8 cellular contexts compared by ENCODE assay signal in the genomic region with DNA sequence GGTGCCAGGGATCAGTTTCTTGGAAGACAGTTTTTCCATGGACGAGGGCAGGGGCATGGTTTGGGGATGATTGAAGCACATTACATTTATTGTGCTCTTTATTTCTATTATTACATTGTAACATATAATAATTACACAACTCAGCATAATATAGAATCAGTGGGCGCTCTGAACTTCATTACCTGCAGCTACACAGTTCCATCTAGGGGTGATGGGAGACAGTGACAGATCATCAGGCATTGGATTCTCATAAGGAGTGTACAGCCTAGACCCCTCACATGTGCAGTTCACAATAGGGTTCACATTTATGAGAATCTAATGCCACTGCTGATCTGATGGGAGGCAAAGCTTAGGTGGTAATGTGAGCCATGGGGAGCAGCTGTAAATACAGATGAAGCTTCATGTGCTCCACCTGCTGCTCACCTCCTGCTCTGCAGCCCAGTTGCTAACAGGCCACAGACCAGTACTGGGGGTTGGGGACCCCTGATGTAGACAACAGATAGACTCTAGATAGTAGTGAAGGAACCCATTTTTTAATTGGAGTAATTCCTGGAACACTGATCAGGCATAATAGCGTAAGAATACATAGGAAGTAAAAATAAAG. TPM values are rescaled to one million over a fixed set of nuclear protein-coding genes. Genes with fewer than 3 reads are reported as not detected.
A peak's percentile ranks its signal among the peaks of the same experiment; 100 is the strongest.
DNase-seq lines count a peak whose midpoint lies in the region; ATAC-seq and TF ChIP-seq lines count a peak whose summit lies in the region.

No MANE protein-coding gene starts in this region.

- no peaks in the 10 kb centered on the region for H3K79me2 ChIP-seq in DND-41 (ENCODE audit: insufficient read depth, low read length)

- no peak overlapping the region for H3K27ac ChIP-seq in DND-41 (ENCODE audit: low read length)
- H3K27ac ChIP-seq in esophagus squamous epithelium: no peak overlapping the region

- H3K36me3 Mint-ChIP-seq in immature natural killer cell: no peaks in the 10 kb centered on the region

- TF ChIP-seq POLR2A in esophagus squamous epithelium (IDR thresholded peaks at IDR 0.05): no peak

- no peaks in the 10 kb centered on the region for H3K4me1 ChIP-seq in DND-41 (ENCODE audit: insufficient read depth, low read length)
- no peaks in the 10 kb centered on the region for H3K4me1 ChIP-seq in esophagus squamous epithelium

- H3K36me3 ChIP-seq in DND-41 (ENCODE audit: insufficient read depth, low read length) (no peaks in the 10 kb centered on the region), esophagus squamous epithelium (no peaks in the 10 kb centered on the region)

- H3K9ac ChIP-seq in DND-41 (ENCODE audit: low read depth, low read length): no peak overlapping the region

- DNase-seq in DND-41 (peak; percentile 45), OCI-M1 (lab: John Stamatoyannopoulos, UW) (peak; percentile 43), iPS-NIHi11 (ENCODE audit: low spot score) (peak; percentile 8), Ammon's horn (ENCODE audit: low spot score) (no peak), esophagus squamous epithelium (lab: John Stamatoyannopoulos, UW) (no peak), immature natural killer cell (no peak)
- DNase-seq in stimulated activated naive CD4-positive, alpha-beta T cell (lab: John Stamatoyannopoulos, UW): no peak

- intact Hi-C loops in esophagus squamous epithelium (cut with DNase I): no loop called here

- H3K27me3 ChIP-seq in DND-41 (ENCODE audit: insufficient read depth, low read length, poor library complexity): no peaks in the 10 kb centered on the region
- no peaks in the 10 kb centered on the region for H3K27me3 ChIP-seq in esophagus squamous epithelium

- H3K4me2 ChIP-seq in DND-41 (ENCODE audit: insufficient read depth, low read length): no peak overlapping the region

- H3K9me3 ChIP-seq in DND-41 (ENCODE audit: insufficient read depth, low read length, severe bottlenecking): no peaks in the 10 kb centered on the region
- no peaks in the 10 kb centered on the region for H3K9me3 ChIP-seq in esophagus squamous epithelium

- no peak overlapping the region for H3K4me3 Mint-ChIP-seq in immature natural killer cell

- H3K4me1 Mint-ChIP-seq in immature natural killer cell: no peaks in the 10 kb centered on the region

- H3K27me3 Mint-ChIP-seq in immature natural killer cell (ENCODE audit: low read depth in 3 of 3): no peaks in the 10 kb centered on the region

- no peak overlapping the region for H2AFZ ChIP-seq in DND-41 (ENCODE audit: low read depth, low read length)

- no peak overlapping the region for H3K27ac Mint-ChIP-seq in immature natural killer cell

- H3K4me3 ChIP-seq in DND-41 (ENCODE audit: low read depth in 1 of 2, low read length in 2 of 2) (no peak overlapping the region), esophagus squamous epithelium (no peak overlapping the region)

- no peaks in the 10 kb centered on the region for H4K20me1 ChIP-seq in DND-41 (ENCODE audit: insufficient read depth, low read length)

- 69 to 75% methylated on average over 3 of the region's 3 CpGs for WGBS in esophagus squamous epithelium, 2 donors

- ATAC-seq in DND-41 (ENCODE audit: insufficient read depth, low read depth) (peak; percentile 83), GM21526 (IDR thresholded peaks at IDR 0.05; ENCODE audit: low FRiP score, unreplicated experiment) (peak; percentile 66)

- H3K9me3 Mint-ChIP-seq in immature natural killer cell: peaks cover 0 to 9% (median 0%) of the 10 kb centered on the region in 6 donors

- TF ChIP-seq CTCF in DND-41 (IDR thresholded peaks at IDR 0.05; ENCODE audit: borderline replicate concordance, extremely low read depth, low read length, poor library complexity, severe bottlenecking) (peak; percentile 66), esophagus squamous epithelium (IDR thresholded peaks at IDR 0.05) (peak in 2 of 6 experiments; percentile 25 to 40)

RNA-seq across cellular contexts. Expression of a gene that starts 41.5 kb away (rescaled TPM):
- not detected for total RNA-seq in esophagus squamous epithelium
- not detected for polyA plus RNA-seq in immature natural killer cell

Comparison
In these comparisons a context has a peak if more than half of its experiments do, and no peak if none do; other contexts are left out.
1. DNase-seq: peak in DND-41 (single experiment), OCI-M1 (single experiment) and iPS-NIHi11 (single experiment); none in Ammon's horn (single experiment), esophagus squamous epithelium (single experiment), immature natural killer cell (0 of 3) and stimulated activated naive CD4-positive, alpha-beta T cell (0 of 6).